ENCODE assay signal across 23 cellular contexts in the genomic region with DNA sequence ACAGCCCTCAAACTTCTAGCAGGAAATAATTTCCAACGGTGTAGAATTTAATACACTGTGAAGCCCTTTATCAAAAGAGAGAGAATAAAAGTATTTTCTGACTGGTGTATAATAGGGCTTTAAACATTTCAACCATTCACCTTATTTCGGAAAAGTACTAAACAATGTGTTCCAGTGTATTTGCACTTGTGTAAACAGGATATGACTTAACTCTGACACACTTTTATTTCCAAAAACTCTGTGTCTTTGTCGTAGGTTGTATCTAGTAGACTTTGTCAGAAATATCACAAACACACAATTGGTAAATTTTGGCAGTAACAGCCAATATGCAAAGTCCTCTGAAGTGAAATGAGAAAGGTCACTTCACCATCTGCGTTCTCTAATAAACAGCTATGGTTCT. TPM values are rescaled to one million over a fixed set of nuclear protein-coding genes. Genes with fewer than 3 reads are reported as not detected.
DNase-seq lines count a peak whose midpoint lies in the region; ATAC-seq, FAIRE-seq and TF ChIP-seq lines count a peak whose summit lies in the region.
"Had no signal": no experiment of that assay in that cellular context is flagged by ENCODE, and none has a peak within 500 bp of the region (broad histone marks: within the 10 kb centered on the region; RNA-seq: fewer than 3 reads in every experiment).

No MANE protein-coding gene starts in this region.

- peaks cover 0 to 3% (median 0%) of the 10 kb centered on the region in 3 donors for H3K36me3 Mint-ChIP-seq in CD8-positive, alpha-beta memory T cell
- H3K36me3 Mint-ChIP-seq in activated naive CD8-positive, alpha-beta T cell treated with anti-CD3 and anti-CD28 coated beads, Interleukin-2, amount 50 U/mL, for 24 hours (ENCODE audit: low read depth), result no peaks in the 10 kb centered on the region
- H3K36me3 Mint-ChIP-seq: IgD-negative memory B cell had no signal

- no peak overlapping the region for H3K4me3 Mint-ChIP-seq in CD8-positive, alpha-beta memory T cell
- H3K4me3 Mint-ChIP-seq in activated naive CD8-positive, alpha-beta T cell treated with anti-CD3 and anti-CD28 coated beads, Interleukin-2, amount 50 U/mL, for 24 hours, result no peak overlapping the region
- H3K4me3 Mint-ChIP-seq: activated CD4-positive, alpha-beta T cell treated with anti-CD3 and anti-CD28 coated beads for 36 hours; B cell; IgD-negative memory B cell had no signal

- CTCF ChIA-PET in CD8-positive, alpha-beta memory T cell (lab: Charles Lee), result no interaction called here
- CTCF ChIA-PET in endothelial cell of umbilical vein (lab: Charles Lee), result interaction anchor here (1.7 to 2.5 kb wide), 3 partner anchors 12 to 58 kb away, joined by 5 to 11 read pairs (median 7); no protein-coding TSS in a partner anchor

- H3K4me1 Mint-ChIP-seq in CD8-positive, alpha-beta memory T cell, result no peaks in the 10 kb centered on the region
- peaks cover 9% of the 10 kb centered on the region for H3K4me1 Mint-ChIP-seq in activated naive CD8-positive, alpha-beta T cell treated with anti-CD3 and anti-CD28 coated beads, Interleukin-2, amount 50 U/mL, for 24 hours
- H3K4me1 Mint-ChIP-seq: B cell had no signal

- H3K4me2 ChIP-seq in endothelial cell of umbilical vein (ENCODE audit: insufficient read depth, low read length) (peak overlapping the region; percentile 63), parathyroid adenoma (ENCODE audit: low read length) (no peak overlapping the region)

- no peak overlapping the region for H3K27ac Mint-ChIP-seq in CD8-positive, alpha-beta memory T cell
- H3K27ac Mint-ChIP-seq in activated naive CD8-positive, alpha-beta T cell treated with anti-CD3 and anti-CD28 coated beads, Interleukin-2, amount 50 U/mL, for 24 hours, result no peak overlapping the region
- H3K27ac Mint-ChIP-seq: activated CD4-positive, alpha-beta T cell treated with anti-CD3 and anti-CD28 coated beads for 36 hours; B cell; IgD-negative memory B cell had no signal

- no peak for TF ChIP-seq POLR2A in endothelial cell of umbilical vein (IDR thresholded peaks at IDR 0.05; ENCODE audit: low read depth, low read length)

- TF ChIP-seq CTCF in endothelial cell of umbilical vein (IDR thresholded peaks at IDR 0.05; ENCODE audit: extremely low read depth in 1 of 2, insufficient read depth in 1 of 2, low read depth in 1 of 2, low read length in 2 of 2), result no peak
- TF ChIP-seq CTCF in parathyroid adenoma (IDR thresholded peaks at IDR 0.05), result no peak

- H3K79me2 ChIP-seq in endothelial cell of umbilical vein (ENCODE audit: control insufficient read depth, insufficient read depth, low read length) (no peaks in the 10 kb centered on the region), parathyroid adenoma (no peaks in the 10 kb centered on the region)

- no peaks in the 10 kb centered on the region for H3K4me1 ChIP-seq in CD8-positive, alpha-beta memory T cell (ENCODE audit: insufficient read depth, low read length)
- H3K4me1 ChIP-seq in endothelial cell of umbilical vein (ENCODE audit: control insufficient read depth, extremely low read depth, insufficient read depth, low read length), result peaks cover 36% of the 10 kb centered on the region
- H3K4me1 ChIP-seq in parathyroid adenoma, result no peaks in the 10 kb centered on the region

- H3K9ac ChIP-seq in endothelial cell of umbilical vein (replicated peaks; ENCODE audit: extremely low read depth, insufficient read depth, low read length) (peak overlapping the region; percentile 52), parathyroid adenoma (no peak overlapping the region)

- no TSS peak for BruUV-seq in endothelial cell of umbilical vein (replicated peaks; lab: Mats Ljungman, UMichigan)

- no peak for ATAC-seq in HG03280 (IDR thresholded peaks at IDR 0.05; ENCODE audit: unreplicated experiment)
- no peak for ATAC-seq in HG02970 (IDR thresholded peaks at IDR 0.05; ENCODE audit: low FRiP score, unreplicated experiment)
- ATAC-seq in activated naive CD8-positive, alpha-beta T cell treated with anti-CD3 and anti-CD28 coated beads, Interleukin-2, amount 50 U/mL, for 24 hours, result no peak
- ATAC-seq: activated CD4-positive, alpha-beta T cell treated with anti-CD3 and anti-CD28 coated beads for 36 hours; GM12878 had no signal

- H3K27me3 ChIP-seq in CD8-positive, alpha-beta memory T cell (ENCODE audit: insufficient read depth, low read length, poor library complexity, severe bottlenecking), result no peaks in the 10 kb centered on the region
- no peaks in the 10 kb centered on the region for H3K27me3 ChIP-seq in endothelial cell of umbilical vein (ENCODE audit: control insufficient read depth in 2 of 2, insufficient read depth in 2 of 2, low read length in 2 of 2)
- no peaks in the 10 kb centered on the region for H3K27me3 ChIP-seq in parathyroid adenoma (ENCODE audit: control insufficient read depth, insufficient read depth, low read length)
- H3K27me3 ChIP-seq: neutrophil, stomach had no signal

- H2AFZ ChIP-seq in endothelial cell of umbilical vein (ENCODE audit: low read depth, low read length), result peak overlapping the region; percentile 50
- H2AFZ ChIP-seq in parathyroid adenoma, result peak overlapping the region; percentile 13

- no peaks in the 10 kb centered on the region for H3K9me3 Mint-ChIP-seq in CD8-positive, alpha-beta memory T cell
- H3K9me3 Mint-ChIP-seq in activated naive CD8-positive, alpha-beta T cell treated with anti-CD3 and anti-CD28 coated beads, Interleukin-2, amount 50 U/mL, for 24 hours, result no peaks in the 10 kb centered on the region
- H3K9me3 Mint-ChIP-seq: IgD-negative memory B cell had no signal

- H3K4me3 ChIP-seq in CD8-positive, alpha-beta memory T cell (ENCODE audit: low read length), result no peak overlapping the region
- no peak overlapping the region for H3K4me3 ChIP-seq in endothelial cell of umbilical vein (replicated peaks in 1 of 3; ENCODE audit: insufficient read depth in 1 of 3, low read depth in 1 of 3, low read length in 3 of 3)
- no peak overlapping the region for H3K4me3 ChIP-seq in parathyroid adenoma (ENCODE audit: low read depth, low read length)
- H3K4me3 ChIP-seq: coronary artery, GM12878, stomach had no signal

- H3K27ac ChIP-seq in CD8-positive, alpha-beta memory T cell (ENCODE audit: low read depth, low read length), result peak overlapping the region; percentile 18
- peak overlapping the region; percentile 88 for H3K27ac ChIP-seq in endothelial cell of umbilical vein (ENCODE audit: insufficient read depth, low read depth, low read length)
- no peak overlapping the region for H3K27ac ChIP-seq in parathyroid adenoma
- H3K27ac ChIP-seq: coronary artery, neutrophil had no signal

- dilution Hi-C loops in endothelial cell of umbilical vein (cut with MboI; ENCODE audit: extremely low pct_ligation_motif_present, low sequenced_read_pairs), result no loop called here

- peaks cover 0 to 2% of the 10 kb centered on the region in 2 donors for H3K27me3 Mint-ChIP-seq in CD8-positive, alpha-beta memory T cell
- H3K27me3 Mint-ChIP-seq in activated naive CD8-positive, alpha-beta T cell treated with anti-CD3 and anti-CD28 coated beads, Interleukin-2, amount 50 U/mL, for 24 hours, result no peaks in the 10 kb centered on the region
- H3K27me3 Mint-ChIP-seq: activated CD4-positive, alpha-beta T cell treated with anti-CD3 and anti-CD28 coated beads for 36 hours; B cell; IgD-negative memory B cell had no signal

- H3K36me3 ChIP-seq in CD8-positive, alpha-beta memory T cell (ENCODE audit: insufficient read depth, low read length), result no peaks in the 10 kb centered on the region
- H3K36me3 ChIP-seq in endothelial cell of umbilical vein (ENCODE audit: control insufficient read depth in 2 of 2, extremely low read depth in 1 of 2, insufficient read depth in 2 of 2, low read length in 2 of 2), result no peaks in the 10 kb centered on the region
- H3K36me3 ChIP-seq in parathyroid adenoma (ENCODE audit: control insufficient read depth, insufficient read depth, low read length), result no peaks in the 10 kb centered on the region
- H3K36me3 ChIP-seq: neutrophil, stomach had no signal

- intact Hi-C loops in endothelial cell of umbilical vein (cut with micrococcal nuclease), result loop anchor here (1.0 kb wide), 1 partner anchor 10 kb away; the partner anchor contains the start of gene TSPAN13

- H4K20me1 ChIP-seq in endothelial cell of umbilical vein (replicated peaks; ENCODE audit: control insufficient read depth, extremely low read depth, insufficient read depth, low read length), result no peaks in the 10 kb centered on the region

- H3K9me1 ChIP-seq in endothelial cell of umbilical vein (replicated peaks; ENCODE audit: control insufficient read depth, extremely low read depth, insufficient read depth, low read length), result no peaks in the 10 kb centered on the region

- FAIRE-seq in endothelial cell of umbilical vein (lab: Jason Lieb, UNC), result peak; percentile 81
- FAIRE-seq: GM12878 had no signal

- no peaks in the 10 kb centered on the region for H3K9me3 ChIP-seq in CD8-positive, alpha-beta memory T cell (ENCODE audit: low read length)
- H3K9me3 ChIP-seq in endothelial cell of umbilical vein (replicated peaks; ENCODE audit: control insufficient read depth, insufficient read depth, low read length) (no peaks in the 10 kb centered on the region), parathyroid adenoma (ENCODE audit: control insufficient read depth, low read length) (no peaks in the 10 kb centered on the region)
- H3K9me3 ChIP-seq: neutrophil, stomach had no signal

- no peak for DNase-seq in CD8-positive, alpha-beta memory T cell
- DNase-seq in M059J (ENCODE audit: low read depth) (peak; percentile 72), endothelial cell of umbilical vein (ENCODE audit: low read depth, low spot score) (peak; percentile 75), cortex of kidney (lab: John Stamatoyannopoulos, UW) (no peak)
- DNase-seq in activated naive CD8-positive, alpha-beta T cell treated with anti-CD3 and anti-CD28 coated beads, Interleukin-2, amount 50 U/mL, for 24 hours, result no peak
- DNase-seq: activated CD4-positive, alpha-beta T cell treated with anti-CD3 and anti-CD28 coated beads for 36 hours; activated gamma-delta T cell treated with Interleukin-2 at 50 U/mL for 16 hours; aorta; Calu3; hypothalamus; NCI-H1048; NCI-H510A treated with DMSO at 0.1 percent for 48 hours; retina; stomach; T1000 had no signal

- POLR2A ChIA-PET in CD8-positive, alpha-beta memory T cell (lab: Charles Lee), result no interaction called here
- POLR2A ChIA-PET in endothelial cell of umbilical vein (lab: Charles Lee), result no interaction called here

TF ChIP-seq in endothelial cell of umbilical vein, 7 proteins besides CTCF, POLR2A, EP300 and RAD21 (continues in another document):
- TF ChIP-seq MYC (IDR thresholded peaks at IDR 0.05; ENCODE audit: low read depth, low read length), result no peak

RNA-seq across cellular contexts. Expression of gene TSPAN13, which starts 10.3 kb away (rescaled TPM):
- under 1 TPM; 0.66 to 0.97 TPM for total RNA-seq in CD8-positive, alpha-beta memory T cell
- not detected for polyA plus RNA-seq in CD8-positive, alpha-beta memory T cell
- 66.5 and 75.5 TPM in 2 replicates for total RNA-seq in M059J (2014; rRNA removed; shearing (Covaris generic))
- total RNA-seq in endothelial cell of umbilical vein, result 33.0 and 42.2 TPM in 2 replicates
- 8.3 and 13.3 TPM in 2 replicates for polyA plus RNA-seq in endothelial cell of umbilical vein
- polyA plus RNA-seq in endothelial cell of umbilical vein (2011; cell fraction: cytosol; rRNA removed), result 10.7 and 12.2 TPM in 2 replicates
- polyA plus RNA-seq in endothelial cell of umbilical vein (2011; cell fraction: nucleus; rRNA removed), result 4.8 and 9.6 TPM in 2 replicates
- polyA plus RNA-seq in endothelial cell of umbilical vein (2012), result 12.8 and 17.6 TPM in 2 replicates
- 11.2 and 12.1 TPM in 2 replicates for polyA minus RNA-seq in endothelial cell of umbilical vein
- 3.6 TPM for polyA minus RNA-seq in endothelial cell of umbilical vein (2011; cell fraction: cytosol; rRNA and poly(A)+ RNA removed)
- 2.6 and 3.0 TPM in 2 replicates for polyA minus RNA-seq in endothelial cell of umbilical vein (2011; cell fraction: nucleus; rRNA and poly(A)+ RNA removed)

Comparison
In these comparisons a context has a peak if more than half of its experiments do, and no peak if none do; other contexts are left out.
1. DNase-seq: peak in M059J (single experiment) and endothelial cell of umbilical vein (single experiment); none in CD8-positive, alpha-beta memory T cell (0 of 5), activated naive CD8-positive, alpha-beta T cell treated with anti-CD3 and anti-CD28 coated beads, Interleukin-2, amount 50 U/mL, for 24 hours (single experiment) and cortex of kidney (single experiment).
2. RNA of gene TSPAN13, which starts 10.3 kb away (total RNA-seq): 66.5 to 75.5 TPM in M059J and 33.0 to 42.2 TPM in endothelial cell of umbilical vein; 0.66 to 0.97 TPM in CD8-positive, alpha-beta memory T cell; every median in the first group is over 10 times any median in the second.